Comparison of ENCODE assay signal across 9 cellular contexts in genomic region chr3:122578110-122578740, GRCh38. TPM values are rescaled to one million over a fixed set of nuclear protein-coding genes. Genes with fewer than 3 reads are reported as not detected.
A peak's percentile ranks its signal among the peaks of the same experiment; 100 is the strongest.
DNase-seq lines count a peak whose midpoint lies in the region; ATAC-seq, FAIRE-seq and TF ChIP-seq lines count a peak whose summit lies in the region.
"Had no signal": no experiment of that assay in that cellular context is flagged by ENCODE, and none has a peak within 500 bp of the region (broad histone marks: within the 10 kb centered on the region; RNA-seq: fewer than 3 reads in every experiment).

No MANE protein-coding gene starts in this region.

- 41 to 53% methylated on average over 5 of the region's 5 CpGs for WGBS in testis, 2 donors

- no peaks in the 10 kb centered on the region for H3K9me1 ChIP-seq in keratinocyte (ENCODE audit: control insufficient read depth, extremely low read depth, insufficient read depth, low read length)

- peaks cover 2% of the 10 kb centered on the region for H3K9me3 ChIP-seq in keratinocyte (ENCODE audit: control insufficient read depth, low read depth, low read length)
- H3K9me3 ChIP-seq in testis = no peaks in the 10 kb centered on the region

- dilution Hi-C loops in keratinocyte (cut with MboI; ENCODE audit: extremely low pct_ligation_motif_present, low sequenced_read_pairs) = no loop called here

- no peaks in the 10 kb centered on the region for H3K27me3 ChIP-seq in keratinocyte (ENCODE audit: control insufficient read depth, extremely low read depth, insufficient read depth, low read length)
- no peaks in the 10 kb centered on the region for H3K27me3 ChIP-seq in testis

- H3K79me2 ChIP-seq in keratinocyte (ENCODE audit: control insufficient read depth, insufficient read depth, low read length) = no peaks in the 10 kb centered on the region

- no peak for TF ChIP-seq POLR2A in testis (IDR thresholded peaks at IDR 0.05)

- peak overlapping the region in 1 of 3 experiments; percentile 28 for H3K4me3 ChIP-seq in keratinocyte (ENCODE audit: control insufficient read depth in 2 of 3, extremely low read depth in 1 of 3, insufficient read depth in 2 of 3, low read depth in 1 of 3, low read length in 3 of 3)
- H3K4me3 ChIP-seq in testis = peak overlapping the region; percentile 42 to 65

- intact Hi-C loops in testis (cut with DNase I; ENCODE audit: low total_unique reads) = no loop called here

- DNase-seq in activated T-cell treated with anti-CD3 and anti-CD28 coated beads, Interleukin-2, amount 50 U/mL, for 4 hours = no peak
- no peak for DNase-seq in activated T-cell treated with anti-CD3 and anti-CD28 coated beads, Interleukin-2, amount 50 U/mL, for 1 hour
- DNase-seq in activated CD8-positive, alpha-beta T cell treated with anti-CD3 and anti-CD28 coated beads, Interleukin-2, amount 10 ng/mL, durations not matched to agents 7 days and 5 days = no peak
- DNase-seq in keratinocyte (ENCODE audit: low read depth, low spot score) (no peak), testis (no peak), NCI-H187 treated with DMSO at 0.1 percent for 48 hours (lab: John Stamatoyannopoulos, UW) (no peak), occipital lobe (lab: John Stamatoyannopoulos, UW) (no peak), HFFc6 (no peak)

- peaks cover 0 to 2% of the 10 kb centered on the region in 2 experiments for H3K36me3 ChIP-seq in keratinocyte (ENCODE audit: control insufficient read depth in 2 of 2, extremely low read depth in 1 of 2, insufficient read depth in 2 of 2, low read length in 2 of 2)
- H3K36me3 ChIP-seq in testis (ENCODE audit: low read depth, missing control alignments) = no peaks in the 10 kb centered on the region

- H3K27ac ChIP-seq in keratinocyte (ENCODE audit: control insufficient read depth, insufficient read depth, low read length) (no peak overlapping the region), testis (peak overlapping the region in 1 of 2 donors; percentile 56)

- peak overlapping the region; percentile 99 for H3K27ac Mint-ChIP-seq in activated CD8-positive, alpha-beta T cell treated with anti-CD3 and anti-CD28 coated beads, Interleukin-2, amount 10 ng/mL, durations not matched to agents 7 days and 5 days
- no peak overlapping the region for H3K27ac Mint-ChIP-seq in HFFc6

- peaks cover 26% of the 10 kb centered on the region for H3K36me3 Mint-ChIP-seq in activated T-cell treated with anti-CD3 and anti-CD28 coated beads, Interleukin-2, amount 50 U/mL, for 4 hours (ENCODE audit: insufficient read depth)
- H3K36me3 Mint-ChIP-seq in activated CD8-positive, alpha-beta T cell treated with anti-CD3 and anti-CD28 coated beads, Interleukin-2, amount 10 ng/mL, durations not matched to agents 7 days and 5 days (ENCODE audit: low read depth) = peaks cover 61% of the 10 kb centered on the region
- H3K36me3 Mint-ChIP-seq in HFFc6 (ENCODE audit: low read depth) = peaks cover 15% of the 10 kb centered on the region

- H4K20me1 ChIP-seq in keratinocyte (ENCODE audit: control insufficient read depth, extremely low read depth, insufficient read depth, low read length) = no peaks in the 10 kb centered on the region

- peaks cover 60% of the 10 kb centered on the region for H3K4me1 Mint-ChIP-seq in activated T-cell treated with anti-CD3 and anti-CD28 coated beads, Interleukin-2, amount 50 U/mL, for 4 hours (ENCODE audit: low read depth)
- H3K4me1 Mint-ChIP-seq in activated CD8-positive, alpha-beta T cell treated with anti-CD3 and anti-CD28 coated beads, Interleukin-2, amount 10 ng/mL, durations not matched to agents 7 days and 5 days (ENCODE audit: low read depth) = peaks cover 42% of the 10 kb centered on the region
- peaks cover under 1% of the 10 kb centered on the region for H3K4me1 Mint-ChIP-seq in HFFc6 (ENCODE audit: low read depth)

- CTCF ChIA-PET in activated CD8-positive, alpha-beta T cell treated with anti-CD3 and anti-CD28 coated beads, Interleukin-2, amount 10 ng/mL, durations not matched to agents 7 days and 5 days (lab: Charles Lee) = interaction anchor here (0.5 to 2.6 kb wide), 7 partner anchors 10 to 101 kb away, joined by 3 to 17 read pairs (median 4); partner anchors contain the start of genes DTX3L, PARP14 and PARP9

- peak overlapping the region; percentile 54 for H3K4me2 ChIP-seq in keratinocyte (ENCODE audit: control insufficient read depth, extremely low read depth, insufficient read depth, low read depth, low read length)

- H3K9me3 Mint-ChIP-seq in activated T-cell treated with anti-CD3 and anti-CD28 coated beads, Interleukin-2, amount 50 U/mL, for 4 hours = peaks cover 16% of the 10 kb centered on the region
- peaks cover 20% of the 10 kb centered on the region for H3K9me3 Mint-ChIP-seq in activated CD8-positive, alpha-beta T cell treated with anti-CD3 and anti-CD28 coated beads, Interleukin-2, amount 10 ng/mL, durations not matched to agents 7 days and 5 days (ENCODE audit: insufficient read depth)
- H3K9me3 Mint-ChIP-seq in HFFc6 = peaks cover 22% of the 10 kb centered on the region

- peaks cover 4% of the 10 kb centered on the region for H3K4me1 ChIP-seq in keratinocyte (ENCODE audit: control insufficient read depth, extremely low read depth, insufficient read depth, low read length)
- H3K4me1 ChIP-seq in testis = no peaks in the 10 kb centered on the region

- POLR2A ChIA-PET in activated CD8-positive, alpha-beta T cell treated with anti-CD3 and anti-CD28 coated beads, Interleukin-2, amount 10 ng/mL, durations not matched to agents 7 days and 5 days (lab: Charles Lee) = interaction anchor here (1.1 to 6.7 kb wide), 2 partner anchors 13 to 30 kb away, joined by 4 to 63 read pairs; partner anchors contain the start of genes DTX3L and PARP9

- H3K9ac ChIP-seq in keratinocyte (ENCODE audit: control insufficient read depth, extremely low read depth, insufficient read depth, low read length) = no peak overlapping the region

- no peak for TF ChIP-seq CTCF in keratinocyte (optimal IDR thresholded peaks at IDR 0.05 in 1 of 3, IDR thresholded peaks at IDR 0.05 in 1 of 3, conservative IDR thresholded peaks at IDR 0.05 in 1 of 3; ENCODE audit: extremely low read depth in 1 of 3, insufficient read depth in 2 of 3, low read length in 3 of 3)
- no peak for TF ChIP-seq CTCF in testis (IDR thresholded peaks at IDR 0.05)
- TF ChIP-seq CTCF in HFFc6 (IDR thresholded peaks at IDR 0.05) = no peak

- peak; percentile 32 to 44 for ATAC-seq in activated T-cell treated with anti-CD3 and anti-CD28 coated beads, Interleukin-2, amount 50 U/mL, for 4 hours
- no peak for ATAC-seq in activated CD8-positive, alpha-beta T cell treated with anti-CD3 and anti-CD28 coated beads, Interleukin-2, amount 10 ng/mL, durations not matched to agents 7 days and 5 days

- peak overlapping the region; percentile 97 for H3K4me3 Mint-ChIP-seq in activated T-cell treated with anti-CD3 and anti-CD28 coated beads, Interleukin-2, amount 50 U/mL, for 4 hours
- H3K4me3 Mint-ChIP-seq in activated CD8-positive, alpha-beta T cell treated with anti-CD3 and anti-CD28 coated beads, Interleukin-2, amount 10 ng/mL, durations not matched to agents 7 days and 5 days = peak overlapping the region; percentile 100
- no peak overlapping the region; the same call in 1 of the 2 replicates for H3K4me3 Mint-ChIP-seq in HFFc6

- FAIRE-seq in keratinocyte (lab: Jason Lieb, UNC) = no peak

- H2AFZ ChIP-seq in keratinocyte (ENCODE audit: control insufficient read depth, low read length) = no peak overlapping the region

- no peaks in the 10 kb centered on the region for H3K27me3 Mint-ChIP-seq in activated T-cell treated with anti-CD3 and anti-CD28 coated beads, Interleukin-2, amount 50 U/mL, for 4 hours (ENCODE audit: low read depth)
- H3K27me3 Mint-ChIP-seq in activated CD8-positive, alpha-beta T cell treated with anti-CD3 and anti-CD28 coated beads, Interleukin-2, amount 10 ng/mL, durations not matched to agents 7 days and 5 days (ENCODE audit: low read depth) = no peaks in the 10 kb centered on the region
- H3K27me3 Mint-ChIP-seq in HFFc6 (ENCODE audit: insufficient read depth) = peaks cover 8% of the 10 kb centered on the region; the same call in 1 of the 2 replicates

RNA-seq across cellular contexts. Expression of gene PARP15, which starts 0.8 kb away (rescaled TPM):
- 1 to 10 TPM; 2.5 to 6.4 (median 2.7) TPM for total RNA-seq in activated T-cell treated with anti-CD3 and anti-CD28 coated beads, Interleukin-2, amount 50 U/mL, for 4 hours
- 10 to 100 TPM; 36.6 to 38.6 TPM for total RNA-seq in activated CD8-positive, alpha-beta T cell treated with anti-CD3 and anti-CD28 coated beads, Interleukin-2, amount 10 ng/mL, durations not matched to agents 7 days and 5 days
- polyA plus RNA-seq in keratinocyte (0.25 to 0.33 TPM (median 0.33 TPM) in 3 replicates), testis (ENCODE audit: insufficient read depth, low read depth, low replicate concordance) (1.5 TPM)
- not detected for polyA plus RNA-seq in keratinocyte (2011; ENCODE audit: low read depth)
- polyA plus RNA-seq in keratinocyte (2011; cell fraction: cytosol; rRNA removed) = 0.07 TPM in 1 of 2 replicates, not detected in the other
- polyA plus RNA-seq in keratinocyte (2011; cell fraction: nucleus; rRNA removed) = 1.0 and 1.1 TPM in 2 replicates
- 0.05 TPM in 1 of 2 replicates, not detected in the other for polyA plus RNA-seq in keratinocyte (2012; ENCODE audit: low replicate concordance)
- polyA minus RNA-seq in keratinocyte = 0.10 to 0.42 TPM (median 0.23 TPM) in 3 replicates
- polyA minus RNA-seq in keratinocyte (2011; cell fraction: cytosol; rRNA and poly(A)+ RNA removed) = not detected
- 0.11 and 0.78 TPM in 2 replicates for polyA minus RNA-seq in keratinocyte (2011; cell fraction: nucleus; rRNA and poly(A)+ RNA removed)
- total RNA-seq in testis (1 to 10 TPM; 3.7 to 4.8 TPM), occipital lobe (not detected)
- not detected for total RNA-seq in HFFc6 (2021; fragmentation: NEBNext Ultra II Directional; extraction: Animal tissue kit (Norgen Biotek cat#: 25700))
- total RNA-seq: chondrocyte had no signal

RNA-seq across cellular contexts. Expression of gene DTX3L, which starts 14.1 kb away (rescaled TPM):
- 10 to 100 TPM; 21.6 to 36.5 (median 25.2) TPM for total RNA-seq in activated T-cell treated with anti-CD3 and anti-CD28 coated beads, Interleukin-2, amount 50 U/mL, for 4 hours
- total RNA-seq in activated CD8-positive, alpha-beta T cell treated with anti-CD3 and anti-CD28 coated beads, Interleukin-2, amount 10 ng/mL, durations not matched to agents 7 days and 5 days = 100 to 1,000 TPM; 124 to 127 TPM
- 7.2 to 19.6 TPM (median 13.6 TPM) in 3 replicates for polyA plus RNA-seq in keratinocyte
- polyA plus RNA-seq in keratinocyte (2011; ENCODE audit: low read depth) = 4.5 TPM
- polyA plus RNA-seq in keratinocyte (2011; cell fraction: cytosol; rRNA removed) = 9.1 and 14.4 TPM in 2 replicates
- 15.8 and 16.3 TPM in 2 replicates for polyA plus RNA-seq in keratinocyte (2011; cell fraction: nucleus; rRNA removed)
- 2.7 and 24.1 TPM in 2 replicates for polyA plus RNA-seq in keratinocyte (2012; ENCODE audit: low replicate concordance)
- 8.6 to 20.1 TPM (median 18.8 TPM) in 3 replicates for polyA minus RNA-seq in keratinocyte
- 12.5 TPM for polyA minus RNA-seq in keratinocyte (2011; cell fraction: cytosol; rRNA and poly(A)+ RNA removed)
- polyA minus RNA-seq in keratinocyte (2011; cell fraction: nucleus; rRNA and poly(A)+ RNA removed) = 10.4 and 21.8 TPM in 2 replicates
- 1 to 10 TPM; 8.3 to 8.7 TPM for total RNA-seq in testis
- 8.5 TPM for polyA plus RNA-seq in testis (ENCODE audit: insufficient read depth, low read depth, low replicate concordance)
- total RNA-seq in occipital lobe = 4.5 TPM
- total RNA-seq in HFFc6 (2021; fragmentation: NEBNext Ultra II Directional; extraction: Animal tissue kit (Norgen Biotek cat#: 25700)) = 10 to 100 TPM in 5 of 6 experiments, 1 to 10 TPM in 1; 6.2 to 16.7 (median 15.6) TPM

RNA-seq across cellular contexts. Expression of gene PARP9, which starts 14.1 kb away (rescaled TPM):
- total RNA-seq in activated T-cell treated with anti-CD3 and anti-CD28 coated beads, Interleukin-2, amount 50 U/mL, for 4 hours = 10 to 100 TPM; 18.2 to 30.9 (median 20.3) TPM
- total RNA-seq in activated CD8-positive, alpha-beta T cell treated with anti-CD3 and anti-CD28 coated beads, Interleukin-2, amount 10 ng/mL, durations not matched to agents 7 days and 5 days = 100 to 1,000 TPM; 115 to 118 TPM
- polyA plus RNA-seq in keratinocyte (62.4 to 70.1 TPM (median 66.1 TPM) in 3 replicates), testis (ENCODE audit: insufficient read depth, low read depth, low replicate concordance) (14.7 TPM)
- polyA plus RNA-seq in keratinocyte (2011; ENCODE audit: low read depth) = 2.7 TPM
- 28.5 and 52.4 TPM in 2 replicates for polyA plus RNA-seq in keratinocyte (2011; cell fraction: cytosol; rRNA removed)
- polyA plus RNA-seq in keratinocyte (2011; cell fraction: nucleus; rRNA removed) = 60.1 and 75.9 TPM in 2 replicates
- 2.9 and 42.0 TPM in 2 replicates for polyA plus RNA-seq in keratinocyte (2012; ENCODE audit: low replicate concordance)
- 8.4 to 39.9 TPM (median 30.9 TPM) in 3 replicates for polyA minus RNA-seq in keratinocyte
- polyA minus RNA-seq in keratinocyte (2011; cell fraction: cytosol; rRNA and poly(A)+ RNA removed) = 14.0 TPM
- 18.3 and 39.2 TPM in 2 replicates for polyA minus RNA-seq in keratinocyte (2011; cell fraction: nucleus; rRNA and poly(A)+ RNA removed)
- total RNA-seq in testis (10 to 100 TPM; 12.8 to 13.8 TPM), occipital lobe (6.1 TPM)
- 10 to 100 TPM in 3 of 6 experiments, 1 to 10 TPM in 3; 5.2 to 11.0 (median 9.7) TPM for total RNA-seq in HFFc6 (2021; fragmentation: NEBNext Ultra II Directional; extraction: Animal tissue kit (Norgen Biotek cat#: 25700))

Comparison
In these comparisons a context has a peak if more than half of its experiments do, and no peak if none do; other contexts are left out.
1. RNA of gene PARP15, which starts 0.8 kb away (total RNA-seq): 36.6 to 38.6 TPM in activated CD8-positive, alpha-beta T cell treated with anti-CD3 and anti-CD28 coated beads, Interleukin-2, amount 10 ng/mL, durations not matched to agents 7 days and 5 days; 3.7 to 4.8 TPM in testis, 2.5 to 6.4 TPM in activated T-cell treated with anti-CD3 and anti-CD28 coated beads, Interleukin-2, amount 50 U/mL, for 4 hours, not detected in HFFc6 and not detected in occipital lobe (single experiment); every median in the first group is over 4 times any median in the second.